Comparison of ENCODE assay signal across 23 cellular contexts in the genomic region with DNA sequence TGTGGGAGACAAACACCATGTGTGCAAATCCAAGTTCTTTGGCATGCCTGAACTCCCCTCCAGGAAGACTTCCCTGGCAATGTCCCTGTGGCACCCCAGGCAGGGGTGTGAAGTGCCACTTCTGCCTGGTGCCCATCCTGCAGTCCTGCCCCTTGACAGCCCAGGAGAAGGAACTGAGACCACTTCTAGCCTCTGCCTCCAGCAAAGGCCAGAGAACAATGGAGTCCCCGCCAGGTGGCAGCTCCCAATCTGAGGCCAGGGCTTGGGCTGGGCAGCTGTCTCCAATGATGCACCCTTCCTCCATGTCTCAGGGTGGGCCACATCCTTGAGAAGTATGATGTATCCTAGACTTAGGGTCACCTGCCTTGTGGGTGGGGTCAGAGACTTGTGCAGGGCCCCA. TPM values are rescaled to one million over a fixed set of nuclear protein-coding genes. Genes with fewer than 3 reads are reported as not detected.
A peak's percentile ranks its signal among the peaks of the same experiment; 100 is the strongest.
DNase-seq lines count a peak whose midpoint lies in the region; ATAC-seq, FAIRE-seq and TF ChIP-seq lines count a peak whose summit lies in the region.
"Had no signal": no experiment of that assay in that cellular context is flagged by ENCODE, and none has a peak within 500 bp of the region (broad histone marks: within the 10 kb centered on the region; RNA-seq: fewer than 3 reads in every experiment).

No MANE protein-coding gene starts in this region.

- no CpG with 5 or more reads among the region's 1 CpG for WGBS in HepG2 (ENCODE audit: low lambda C conversion rate)

- no TSS peak for BruUV-seq in HepG2 (replicated peaks; lab: Mats Ljungman, UMichigan)

- H3K27ac Mint-ChIP-seq in effector memory CD8-positive, alpha-beta T cell = no peak overlapping the region
- H3K27ac Mint-ChIP-seq: HFFc6 had no signal

- no peak for TF ChIP-seq RAD21 in HepG2 (CRISPR knock-in tag; IDR thresholded peaks at IDR 0.05)

- H3K9ac ChIP-seq in OCI-LY3 (ENCODE audit: low read length) (no peak overlapping the region), HepG2 (ENCODE audit: insufficient read depth, low read depth, low read length) (no peak overlapping the region)
- H3K9ac ChIP-seq: GM23248, KMS-11 had no signal

- H3K36me3 ChIP-seq in OCI-LY3 (replicated peaks; ENCODE audit: low read depth, low read length) = no peaks in the 10 kb centered on the region
- no peaks in the 10 kb centered on the region for H3K36me3 ChIP-seq in HepG2 (replicated peaks in 1 of 2; ENCODE audit: control insufficient read depth in 1 of 2, insufficient read depth in 2 of 2, low read length in 2 of 2)
- H3K36me3 ChIP-seq: BE2C, SJCRH30 had no signal

- FAIRE-seq in HepG2 (lab: Jason Lieb, UNC) (no peak), urothelium cell line (lab: Jason Lieb, UNC) (peak; percentile 77)
- FAIRE-seq: GM18507 had no signal

- H3K9me3 Mint-ChIP-seq in effector memory CD8-positive, alpha-beta T cell = no peaks in the 10 kb centered on the region
- H3K9me3 Mint-ChIP-seq: CD4-positive, alpha-beta memory T cell; HFFc6 had no signal

- H3K36me3 Mint-ChIP-seq in effector memory CD8-positive, alpha-beta T cell (ENCODE audit: insufficient read depth) = peaks cover 6% of the 10 kb centered on the region
- H3K36me3 Mint-ChIP-seq: CD4-positive, alpha-beta memory T cell had no signal

- H3K79me2 ChIP-seq in OCI-LY3 (ENCODE audit: low read length) (no peaks in the 10 kb centered on the region), HepG2 (ENCODE audit: insufficient read depth, low read length) (no peaks in the 10 kb centered on the region)

- CTCF ChIA-PET in HepG2 (lab: Yijun Ruan, JAX; ENCODE audit: low intra/inter-chr PET ratio, low total read pairs) = interaction anchor here (2.0 kb wide), 1 partner anchor 85 kb away, joined by 16 read pairs; no protein-coding TSS in a partner anchor

- no peak overlapping the region for H2AFZ ChIP-seq in OCI-LY3 (ENCODE audit: low read depth, low read length)
- H2AFZ ChIP-seq in HepG2 (ENCODE audit: low read length) = no peak overlapping the region
- H2AFZ ChIP-seq: GM23248 had no signal

- H3K4me2 ChIP-seq in OCI-LY3 (ENCODE audit: low read length) (no peak overlapping the region), HepG2 (ENCODE audit: low read depth, low read length) (peak overlapping the region; percentile 94)
- H3K4me2 ChIP-seq: KMS-11 had no signal

- no peak for TF ChIP-seq POLR2A in HepG2 (IDR thresholded peaks at IDR 0.05; ENCODE audit: insufficient read depth in 1 of 2, low read depth in 2 of 2, low read length in 2 of 2)

- no peak overlapping the region for H3K27ac ChIP-seq in OCI-LY3 (ENCODE audit: low read length)
- H3K27ac ChIP-seq in HepG2 (ENCODE audit: extremely low read length, insufficient read depth, low read length) = no peak overlapping the region
- H3K27ac ChIP-seq: GM23248, KMS-11, SJCRH30 had no signal

- H3K27me3 ChIP-seq in OCI-LY3 (ENCODE audit: low read depth, low read length) (no peaks in the 10 kb centered on the region), HepG2 (ENCODE audit: control insufficient read depth in 1 of 2, insufficient read depth in 2 of 2, low read length in 2 of 2) (0 out of 5 replicates have a peak, but pooled peaks cover 0 to 8% of the 10 kb centered on the region in 2 experiments)
- H3K27me3 ChIP-seq: BE2C, SJCRH30 had no signal

- H3K4me1 ChIP-seq in OCI-LY3 (ENCODE audit: low read length) (no peaks in the 10 kb centered on the region), HepG2 (ENCODE audit: insufficient read depth, low read length) (peaks cover 29% of the 10 kb centered on the region)
- H3K4me1 ChIP-seq: BE2C, SJCRH30 had no signal

- H3K27me3 Mint-ChIP-seq in effector memory CD8-positive, alpha-beta T cell = no peaks in the 10 kb centered on the region
- H3K27me3 Mint-ChIP-seq: CD4-positive, alpha-beta memory T cell had no signal

- intact Hi-C loops in HepG2 (cut with micrococcal nuclease; ENCODE audit: unreplicated experiment) = no loop called here

- POLR2A ChIA-PET in HepG2 (lab: Yijun Ruan, JAX) = interaction anchor here (0.9 kb wide), 1 partner anchor 60 kb away, joined by 3 read pairs; the partner anchor contains the start of gene ZNF487

- in situ Hi-C loops in HepG2 (cut with HindIII; ENCODE audit: extremely low pct_ligation_motif_present, low pct_unique_long_range_greater_than_20kb) = no loop called here

- peaks cover 12 to 13% of the 10 kb centered on the region in 2 donors for H3K4me1 Mint-ChIP-seq in effector memory CD8-positive, alpha-beta T cell (ENCODE audit: low read depth in 2 of 2)

- no peak overlapping the region for H3K4me3 Mint-ChIP-seq in effector memory CD8-positive, alpha-beta T cell
- H3K4me3 Mint-ChIP-seq: CD4-positive, alpha-beta memory T cell; HFFc6 had no signal

- H3K4me3 ChIP-seq in OCI-LY3 (ENCODE audit: low read length) = no peak overlapping the region
- peak overlapping the region in 1 of 3 experiments; percentile 72; a peak in 2 of 6 replicates for H3K4me3 ChIP-seq in HepG2 (replicated peaks in 1 of 3; ENCODE audit: insufficient read depth in 1 of 3, low read depth in 2 of 3, low read length in 3 of 3)
- H3K4me3 ChIP-seq: GM23248, SJCRH30 had no signal

- DNase-seq in HepG2 (ENCODE audit: low spot score) (no peak), urothelium cell line (ENCODE audit: low spot score) (no peak), T-helper 9 cell (no peak)
- DNase-seq in effector memory CD8-positive, alpha-beta T cell = no peak
- DNase-seq: BE2C; CD4-positive, alpha-beta memory T cell; DND-41; GDM1; GM23248; HFFc6; NCI-H1092 treated with DMSO at 0.1 percent for 48 hours; NCI-H187; NCI-H446; SJCRH30; SW 1271 had no signal

- H3K9me3 ChIP-seq in OCI-LY3 (ENCODE audit: insufficient read depth, low read length) (no peaks in the 10 kb centered on the region), HepG2 (ENCODE audit: low read length) (no peaks in the 10 kb centered on the region)
- H3K9me3 ChIP-seq: BE2C, SJCRH30 had no signal

- no peak for TF ChIP-seq EP300 in HepG2 (IDR thresholded peaks at IDR 0.05; ENCODE audit: low read depth in 2 of 2, low read length in 2 of 2)
- no peak for TF ChIP-seq EP300 in HepG2 (CRISPR knock-in tag; IDR thresholded peaks at IDR 0.05; ENCODE audit: borderline replicate concordance)

- H4K20me1 ChIP-seq in OCI-LY3 (ENCODE audit: insufficient read depth, low read length) (no peaks in the 10 kb centered on the region), HepG2 (ENCODE audit: insufficient read depth, low read length) (no peaks in the 10 kb centered on the region)

- ATAC-seq in HepG2 (peak; percentile 56), HG03039 (IDR thresholded peaks at IDR 0.05; ENCODE audit: unreplicated experiment) (no peak)
- ATAC-seq in effector memory CD8-positive, alpha-beta T cell (replicated peaks) = no peak

- TF ChIP-seq CTCF in GM12874 (IDR thresholded peaks at IDR 0.05; ENCODE audit: insufficient read depth, low read depth, low read length) = 0 out of 2 replicates have a peak, but pooled peaks have one; percentile 23
- peak; percentile 24 for TF ChIP-seq CTCF in OCI-LY3 (IDR thresholded peaks at IDR 0.05; ENCODE audit: low read depth, low read length)
- peak; percentile 57 for TF ChIP-seq CTCF in HepG2 (CRISPR knock-in tag; IDR thresholded peaks at IDR 0.05)

RNA-seq across cellular contexts. Expression of gene FXYD4, which starts 5.4 kb away (rescaled TPM):
- total RNA-seq in HepG2 (2016; rRNA removed; fragmentation: Illumina TruSeq; extraction: Trizol) = not detected in 2 replicates
- not detected in 2 replicates for total RNA-seq in HepG2 (2016; cell fraction: cytosol; rRNA removed; fragmentation: Illumina TruSeq; extraction: Trizol; ENCODE audit: low read depth)
- total RNA-seq in HepG2 (2016; cell fraction: insoluble cytoplasmic fraction; rRNA removed; fragmentation: Illumina TruSeq; extraction: Trizol) = not detected in 2 replicates
- not detected in 2 replicates for total RNA-seq in HepG2 (2016; cell fraction: membrane; rRNA removed; fragmentation: Illumina TruSeq; extraction: Trizol)
- total RNA-seq in HepG2 (2016; cell fraction: nucleus; rRNA removed; fragmentation: Illumina TruSeq; extraction: Trizol) = not detected in 2 replicates
- polyA plus RNA-seq in HepG2 (2011; rRNA removed) = not detected in 2 replicates
- polyA plus RNA-seq in HepG2 (2011; cell fraction: cytosol; rRNA removed) = not detected in 2 replicates
- not detected in 2 replicates for polyA plus RNA-seq in HepG2 (2011; cell fraction: nucleus; rRNA removed)
- polyA plus RNA-seq in HepG2 (2012) = not detected in 2 replicates
- not detected in 2 replicates for polyA plus RNA-seq in HepG2 (2016; cell fraction: cytosol; fragmentation: Illumina TruSeq; extraction: Trizol; ENCODE audit: low read depth)
- polyA plus RNA-seq in HepG2 (2016; cell fraction: insoluble cytoplasmic fraction; fragmentation: Illumina TruSeq; extraction: Trizol; ENCODE audit: low read depth) = not detected in 2 replicates
- not detected in 2 replicates for polyA plus RNA-seq in HepG2 (2016; cell fraction: membrane; fragmentation: Illumina TruSeq; extraction: Trizol; ENCODE audit: low read depth)
- not detected in 2 replicates for polyA plus RNA-seq in HepG2 (2016; cell fraction: nucleus; fragmentation: Illumina TruSeq; extraction: Trizol; ENCODE audit: insufficient read depth, low read depth)
- 0.21 TPM in 1 of 2 replicates, not detected in the other for polyA minus RNA-seq in HepG2 (2011; rRNA and poly(A)+ RNA removed; ENCODE audit: low replicate concordance)
- polyA minus RNA-seq in HepG2 (2011; cell fraction: cytosol; rRNA and poly(A)+ RNA removed) = not detected in 2 replicates
- not detected in 2 replicates for polyA minus RNA-seq in HepG2 (2011; cell fraction: nucleus; rRNA and poly(A)+ RNA removed)
- total RNA-seq: CD4-positive, alpha-beta memory T cell; GM23248; HFFc6; MCF 10A; RPMI7951; SJCRH30 had no signal
- polyA plus RNA-seq: AG04450; CD4-positive, alpha-beta memory T cell; GM23248 had no signal

RNA-seq across cellular contexts. Expression of gene HNRNPF, which starts 32.2 kb away (rescaled TPM):
- total RNA-seq in HepG2 (2016; rRNA removed; fragmentation: Illumina TruSeq; extraction: Trizol) = 308 and 449 TPM in 2 replicates
- 44.9 and 49.9 TPM in 2 replicates for total RNA-seq in HepG2 (2016; cell fraction: cytosol; rRNA removed; fragmentation: Illumina TruSeq; extraction: Trizol; ENCODE audit: low read depth)
- total RNA-seq in HepG2 (2016; cell fraction: insoluble cytoplasmic fraction; rRNA removed; fragmentation: Illumina TruSeq; extraction: Trizol) = 322 and 435 TPM in 2 replicates
- total RNA-seq in HepG2 (2016; cell fraction: membrane; rRNA removed; fragmentation: Illumina TruSeq; extraction: Trizol) = 123 and 131 TPM in 2 replicates
- 111 and 121 TPM in 2 replicates for total RNA-seq in HepG2 (2016; cell fraction: nucleus; rRNA removed; fragmentation: Illumina TruSeq; extraction: Trizol)
- polyA plus RNA-seq in HepG2 (2011; rRNA removed) = 166 and 177 TPM in 2 replicates
- 147 and 166 TPM in 2 replicates for polyA plus RNA-seq in HepG2 (2011; cell fraction: cytosol; rRNA removed)
- 137 and 153 TPM in 2 replicates for polyA plus RNA-seq in HepG2 (2011; cell fraction: nucleus; rRNA removed)
- 134 and 169 TPM in 2 replicates for polyA plus RNA-seq in HepG2 (2012)
- polyA plus RNA-seq in HepG2 (2016; cell fraction: cytosol; fragmentation: Illumina TruSeq; extraction: Trizol; ENCODE audit: low read depth) = 19.5 and 22.4 TPM in 2 replicates
- 388 and 410 TPM in 2 replicates for polyA plus RNA-seq in HepG2 (2016; cell fraction: insoluble cytoplasmic fraction; fragmentation: Illumina TruSeq; extraction: Trizol; ENCODE audit: low read depth)
- polyA plus RNA-seq in HepG2 (2016; cell fraction: membrane; fragmentation: Illumina TruSeq; extraction: Trizol; ENCODE audit: low read depth) = 49.0 and 51.7 TPM in 2 replicates
- polyA plus RNA-seq in HepG2 (2016; cell fraction: nucleus; fragmentation: Illumina TruSeq; extraction: Trizol; ENCODE audit: insufficient read depth, low read depth) = 178 and 179 TPM in 2 replicates
- polyA minus RNA-seq in HepG2 (2011; rRNA and poly(A)+ RNA removed; ENCODE audit: low replicate concordance) = 271 and 284 TPM in 2 replicates
- 121 and 128 TPM in 2 replicates for polyA minus RNA-seq in HepG2 (2011; cell fraction: cytosol; rRNA and poly(A)+ RNA removed)
- 64.2 and 75.8 TPM in 2 replicates for polyA minus RNA-seq in HepG2 (2011; cell fraction: nucleus; rRNA and poly(A)+ RNA removed)
